In the genomic region with DNA sequence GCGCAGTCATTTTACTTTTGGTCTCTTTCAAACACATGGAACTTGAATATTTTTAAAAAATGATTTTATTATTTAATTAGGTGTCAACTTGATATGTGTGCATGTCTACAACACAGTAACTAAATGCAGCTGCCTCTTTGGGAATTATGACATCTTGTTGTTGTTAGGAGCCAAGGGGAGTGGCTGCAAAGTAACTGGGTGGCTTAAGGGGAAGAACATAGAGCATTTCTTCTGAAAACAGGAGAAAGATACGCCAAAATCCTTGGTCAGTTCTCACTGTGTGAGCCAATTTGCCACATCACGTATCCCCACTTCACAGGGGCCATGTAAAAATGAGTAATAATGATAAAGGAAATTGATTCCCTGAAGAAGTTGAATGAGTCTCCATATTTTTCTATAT, we compare ENCODE assay signal across 31 cellular contexts.
A peak's percentile ranks its signal among the peaks of the same experiment; 100 is the strongest.
DNase-seq lines count a peak whose midpoint lies in the region; ATAC-seq and TF ChIP-seq lines count a peak whose summit lies in the region.
"Had no signal": no experiment of that assay in that cellular context is flagged by ENCODE, and none has a peak within 500 bp of the region (broad histone marks: within the 10 kb centered on the region; RNA-seq: fewer than 3 reads in every experiment).

No MANE protein-coding gene starts in this region.

- no peaks in the 10 kb centered on the region for H3K36me3 Mint-ChIP-seq in nephron (ENCODE audit: low read depth)
- H3K36me3 Mint-ChIP-seq in type B pancreatic cell, result no peaks in the 10 kb centered on the region
- H3K36me3 Mint-ChIP-seq: naive B cell had no signal

- H2BK15ac ChIP-seq in IMR-90 (ENCODE audit: low read depth, low read length), result peak overlapping the region; percentile 89

- H3K4me1 ChIP-seq in IMR-90 (ENCODE audit: control insufficient read depth, insufficient read depth, low read length) (no peaks in the 10 kb centered on the region; the same call in 1 of the 2 replicates), aorta (ENCODE audit: control insufficient read depth in 1 of 2, insufficient read depth in 2 of 2, low read length in 2 of 2) (no peaks in the 10 kb centered on the region)
- H3K4me1 ChIP-seq: thyroid gland had no signal

- no peak for TF ChIP-seq CTCF in IMR-90 (conservative IDR thresholded peaks at IDR 0.05; ENCODE audit: low read depth, low read length)
- no peak for TF ChIP-seq CTCF in fibroblast of the aortic adventitia (IDR thresholded peaks at IDR 0.05; ENCODE audit: insufficient read depth, low read length)
- no peak for TF ChIP-seq CTCF in nephron (IDR thresholded peaks at IDR 0.05; ENCODE audit: unreplicated experiment in 3 of 3)
- no peak for TF ChIP-seq CTCF in type B pancreatic cell (conservative IDR thresholded peaks at IDR 0.05)

- no peak overlapping the region for H4K5ac ChIP-seq in IMR-90 (ENCODE audit: low read depth, low read length)

- H3K36me3 ChIP-seq in IMR-90 (ENCODE audit: control insufficient read depth, insufficient read depth, low read length) (no peaks in the 10 kb centered on the region), aorta (ENCODE audit: control insufficient read depth in 1 of 2, insufficient read depth in 2 of 2, low read length in 1 of 2) (no peaks in the 10 kb centered on the region)
- H3K36me3 ChIP-seq: thyroid gland had no signal

- dilution Hi-C loops in IMR-90 (cut with HindIII; ENCODE audit: low sequenced_read_pairs, unreplicated experiment), result no loop called here

- in situ Hi-C loops in IMR-90 (cut with MboI; ENCODE audit: low sequenced_read_pairs), result no loop called here

- no peak overlapping the region for H3K9ac ChIP-seq in IMR-90 (ENCODE audit: low read depth, low read length)
- H3K9ac ChIP-seq: KMS-11 had no signal

- H3K9me1 ChIP-seq in IMR-90 (ENCODE audit: insufficient read depth, low read length), result peaks cover 2% of the 10 kb centered on the region

- H3K4me1 Mint-ChIP-seq in nephron (peaks cover 36% of the 10 kb centered on the region), type B pancreatic cell (ENCODE audit: unreplicated experiment) (peaks cover 4% of the 10 kb centered on the region)
- H3K4me1 Mint-ChIP-seq: activated CD4-positive, alpha-beta T cell treated with anti-CD3 and anti-CD28 coated beads for 36 hours; naive B cell; stimulated activated naive CD8-positive, alpha-beta T cell treated with anti-CD3 and anti-CD28 coated beads, Interleukin-15, amount 100 ng/mL, for 72 hours had no signal

- peak overlapping the region; percentile 17; the same call in 1 of the 2 replicates for H4K91ac ChIP-seq in IMR-90 (ENCODE audit: insufficient read depth, low read depth, low read length)

- POLR2A ChIA-PET in IMR-90 (lab: Charles Lee; ENCODE audit: unreplicated experiment), result no interaction called here

- H3K27me3 Mint-ChIP-seq in nephron (ENCODE audit: low read depth), result no peaks in the 10 kb centered on the region
- H3K27me3 Mint-ChIP-seq in type B pancreatic cell, result no peaks in the 10 kb centered on the region
- H3K27me3 Mint-ChIP-seq: activated CD4-positive, alpha-beta T cell treated with anti-CD3 and anti-CD28 coated beads for 36 hours; activated CD8-positive, alpha-beta T cell treated with anti-CD3 and anti-CD28 coated beads for 36 hours; naive B cell; stimulated activated naive CD8-positive, alpha-beta T cell treated with anti-CD3 and anti-CD28 coated beads, Interleukin-15, amount 100 ng/mL, for 72 hours had no signal

- peak overlapping the region; percentile 15; the same call in 1 of the 2 replicates for H3K4ac ChIP-seq in IMR-90 (ENCODE audit: low read depth, low read length)

- H3K79me1 ChIP-seq in IMR-90 (ENCODE audit: low read depth in 1 of 2, low read length in 2 of 2), result no peaks in the 10 kb centered on the region

- intact Hi-C loops in IMR-90 (cut with micrococcal nuclease) (no loop called here), aorta (cut with DNase I) (no loop called here)

- no peak overlapping the region for H3K56ac ChIP-seq in IMR-90 (ENCODE audit: extremely low read depth, insufficient read depth, low read length)

- DNase-seq in IMR-90 (no peak), fibroblast of the aortic adventitia (ENCODE audit: low read depth) (peak; percentile 67), aorta (no peak), type B pancreatic cell (ENCODE audit: extremely low spot score, unreplicated experiment) (no peak)
- DNase-seq in stimulated activated naive CD4-positive, alpha-beta T cell treated with Interleukin-2 at 50 U/mL for 16 hours (lab: John Stamatoyannopoulos, UW), result no peak
- no peak for DNase-seq in stimulated activated CD4-positive, alpha-beta T cell treated with anti-CD3 and anti-CD28 coated beads, Interleukin-2, amount 100 ng/mL, for 24 hours
- DNase-seq: activated CD4-positive, alpha-beta T cell treated with anti-CD3 and anti-CD28 coated beads for 36 hours; activated CD8-positive, alpha-beta memory T cell treated with anti-CD3 and anti-CD28 coated beads, Interleukin-2, amount 50 U/mL, for 48 hours; activated CD8-positive, alpha-beta T cell treated with anti-CD3 and anti-CD28 coated beads for 36 hours; activated naive CD4-positive, alpha-beta T cell treated with Interleukin-2 at 50 U/mL for 16 hours; Caco-2; DMS53; HCEC 1CT; islet precursor cell; naive B cell; NCI-H1417 treated with DMSO at 0.1 percent for 48 hours; NCI-H2029 treated with DMSO at 0.1 percent for 48 hours; NCI-H226; nucleus accumbens; SIG-M5; small intestine; stimulated activated naive CD8-positive, alpha-beta T cell treated with anti-CD3 and anti-CD28 coated beads, Interleukin-15, amount 100 ng/mL, for 72 hours; thyroid gland had no signal

- H3K9me3 Mint-ChIP-seq in nephron, result no peaks in the 10 kb centered on the region
- H3K9me3 Mint-ChIP-seq in type B pancreatic cell, result no peaks in the 10 kb centered on the region
- H3K9me3 Mint-ChIP-seq: activated CD8-positive, alpha-beta T cell treated with anti-CD3 and anti-CD28 coated beads for 36 hours; activated T-helper 1 cell treated with anti-CD3 and anti-CD28 coated beads, Interleukin-12 subunit alpha, Interleukin-12 subunit beta, Interleukin-2, Interleukin-4 antibody, amounts not matched to agents 30 ng/mL and 10 ng/mL and 1 ng/mL, durations not matched to agents 14 hours and 24 hours and 36 hours had no signal

- ATAC-seq in IMR-90 (ENCODE audit: low read depth) (no peak), aorta (ENCODE audit: low FRiP score) (peak; percentile 29)
- ATAC-seq: activated CD4-positive, alpha-beta T cell treated with anti-CD3 and anti-CD28 coated beads for 36 hours; activated CD8-positive, alpha-beta T cell treated with anti-CD3 and anti-CD28 coated beads for 36 hours; esophagus mucosa; Panc1; stimulated activated naive CD8-positive, alpha-beta T cell treated with anti-CD3 and anti-CD28 coated beads, Interleukin-15, amount 100 ng/mL, for 72 hours had no signal

- no CpG with 5 or more reads among the region's 3 CpGs for WGBS in IMR-90 (ENCODE audit: extremely low coverage in 2 of 2, insufficient read length in 1 of 2), 2 experiments
- 91 to 95% methylated on average over 3 of the region's 3 CpGs for WGBS in aorta, 2 donors

- peak overlapping the region; percentile 37; the same call in 1 of the 2 replicates for H2BK120ac ChIP-seq in IMR-90 (ENCODE audit: low read depth, low read length)

- peak overlapping the region; percentile 79 for H2BK20ac ChIP-seq in IMR-90 (ENCODE audit: low read depth, low read length)

- H2AFZ ChIP-seq in IMR-90 (replicated peaks; ENCODE audit: low read length, poor library complexity), result no peak overlapping the region

- H3K27ac ChIP-seq in IMR-90 (ENCODE audit: insufficient read depth, low read length) (no peak overlapping the region), aorta (ENCODE audit: low read depth in 1 of 2, low read length in 2 of 2) (no peak overlapping the region)
- H3K27ac ChIP-seq: C4-2B, HL-60, KMS-11, thyroid gland, VCaP had no signal

- H3K18ac ChIP-seq in IMR-90 (ENCODE audit: low read depth, low read length), result peak overlapping the region; percentile 46; the same call in 1 of the 2 replicates

- TF ChIP-seq RAD21 in IMR-90 (IDR thresholded peaks at IDR 0.05; ENCODE audit: low read length), result no peak

- H3K4me3 Mint-ChIP-seq in nephron, result no peak overlapping the region
- H3K4me3 Mint-ChIP-seq in type B pancreatic cell, result no peak overlapping the region
- H3K4me3 Mint-ChIP-seq: activated CD4-positive, alpha-beta T cell treated with anti-CD3 and anti-CD28 coated beads for 36 hours; activated CD8-positive, alpha-beta T cell treated with anti-CD3 and anti-CD28 coated beads for 36 hours; activated T-helper 1 cell treated with anti-CD3 and anti-CD28 coated beads, Interleukin-12 subunit alpha, Interleukin-12 subunit beta, Interleukin-2, Interleukin-4 antibody, amounts not matched to agents 30 ng/mL and 10 ng/mL and 1 ng/mL, durations not matched to agents 14 hours and 24 hours and 36 hours; naive B cell; stimulated activated naive CD8-positive, alpha-beta T cell treated with anti-CD3 and anti-CD28 coated beads, Interleukin-15, amount 100 ng/mL, for 72 hours had no signal

- H2BK5ac ChIP-seq in IMR-90 (ENCODE audit: low read depth, low read length, poor library complexity, severe bottlenecking), result no peak overlapping the region

- CTCF ChIA-PET in IMR-90 (lab: Yijun Ruan, JAX), result no interaction called here

- H3K27ac Mint-ChIP-seq in nephron (peak overlapping the region in 2 of 3 experiments; percentile 86), type B pancreatic cell (no peak overlapping the region)
- H3K27ac Mint-ChIP-seq: activated CD4-positive, alpha-beta T cell treated with anti-CD3 and anti-CD28 coated beads for 36 hours; activated CD8-positive, alpha-beta T cell treated with anti-CD3 and anti-CD28 coated beads for 36 hours; activated T-helper 1 cell treated with anti-CD3 and anti-CD28 coated beads, Interleukin-12 subunit alpha, Interleukin-12 subunit beta, Interleukin-2, Interleukin-4 antibody, amounts not matched to agents 30 ng/mL and 10 ng/mL and 1 ng/mL, durations not matched to agents 14 hours and 24 hours and 36 hours; naive B cell; stimulated activated naive CD8-positive, alpha-beta T cell treated with anti-CD3 and anti-CD28 coated beads, Interleukin-15, amount 100 ng/mL, for 72 hours had no signal

- H3K9me3 ChIP-seq in IMR-90 (ENCODE audit: control insufficient read depth, insufficient read depth, low read length) (no peaks in the 10 kb centered on the region), aorta (ENCODE audit: control insufficient read depth, low read length) (no peaks in the 10 kb centered on the region)
- H3K9me3 ChIP-seq: Caco-2, thyroid gland had no signal

- TF ChIP-seq POLR2A in IMR-90 (IDR thresholded peaks at IDR 0.05; ENCODE audit: low read depth, low read length), result no peak

- H4K20me1 ChIP-seq in IMR-90 (ENCODE audit: insufficient read depth, low read length), result no peaks in the 10 kb centered on the region

- H3K23ac ChIP-seq in IMR-90 (ENCODE audit: low read depth, low read length), result no peak overlapping the region

- peak overlapping the region; percentile 48; the same call in 1 of the 2 replicates for H2AK5ac ChIP-seq in IMR-90 (ENCODE audit: low read depth, low read length)

- no peak overlapping the region for H3K4me2 ChIP-seq in IMR-90 (ENCODE audit: low read depth, low read length)
- H3K4me2 ChIP-seq: KMS-11 had no signal

- H3K4me3 ChIP-seq in IMR-90 (ENCODE audit: insufficient read depth, low read depth, low read length) (no peak overlapping the region), fibroblast of the aortic adventitia (ENCODE audit: low read depth, low read length) (no peak overlapping the region), aorta (ENCODE audit: low read length in 2 of 2) (no peak overlapping the region)
- H3K4me3 ChIP-seq: thyroid gland had no signal

- H2AK9ac ChIP-seq in IMR-90 (replicated peaks; ENCODE audit: low read depth, low read length, poor library complexity), result no peak overlapping the region

- no TSS peak for BruUV-seq in IMR-90 (replicated peaks; lab: Mats Ljungman, UMichigan)

- H3K27me3 ChIP-seq in IMR-90 (ENCODE audit: control insufficient read depth, insufficient read depth, low read length) (no peaks in the 10 kb centered on the region), aorta (ENCODE audit: control insufficient read depth in 1 of 2, insufficient read depth in 2 of 2, low read length in 1 of 2) (no peaks in the 10 kb centered on the region)
- H3K27me3 ChIP-seq: thyroid gland had no signal

- H4K8ac ChIP-seq in IMR-90 (ENCODE audit: low read depth in 2 of 2, low read length in 2 of 2), result peak overlapping the region in 1 of 2 experiments; percentile 43; a peak in 1 of 4 replicates

- no peak overlapping the region; the same call in 1 of the 2 replicates for H3K14ac ChIP-seq in IMR-90 (replicated peaks; ENCODE audit: low read depth, low read length)
